Comparison of ENCODE assay signal across 11 cellular contexts in genomic region chr16:3872216-3872895, GRCh38. TPM values are rescaled to one million over a fixed set of nuclear protein-coding genes. Genes with fewer than 3 reads are reported as not detected.
A peak's percentile ranks its signal among the peaks of the same experiment; 100 is the strongest.
DNase-seq lines count a peak whose midpoint lies in the region; ATAC-seq and TF ChIP-seq lines count a peak whose summit lies in the region.
"Had no signal": no experiment of that assay in that cellular context is flagged by ENCODE, and none has a peak within 500 bp of the region (broad histone marks: within the 10 kb centered on the region; RNA-seq: fewer than 3 reads in every experiment).

No MANE protein-coding gene starts in this region.

- H4K20me1 ChIP-seq in BLaER1 (peaks cover 100% of the 10 kb centered on the region), PC-9 (ENCODE audit: insufficient read depth) (peaks cover 95% of the 10 kb centered on the region)

- BruUV-seq in PC-9 (replicated peaks; lab: Mats Ljungman, UMichigan), result no TSS peak

- H2AFZ ChIP-seq in PC-9, result no peak overlapping the region

- WGBS in gastroesophageal sphincter (ENCODE audit: low coverage in 1 of 2), 2 donors, result 38 to 40% methylated on average over 1 to 5 of the region's 12 CpGs
- 55 to 56% (median 56%) methylated on average over 12 of the region's 12 CpGs for WGBS in ovary, 3 donors

- POLR2A ChIA-PET in PC-9 (lab: Charles Lee; ENCODE audit: unreplicated experiment), result no interaction called here

- H3K9me3 ChIP-seq in BLaER1, result no peaks in the 10 kb centered on the region
- no peaks in the 10 kb centered on the region for H3K9me3 ChIP-seq in PC-9 (ENCODE audit: insufficient read depth, low read depth)
- no peaks in the 10 kb centered on the region for H3K9me3 ChIP-seq in gastroesophageal sphincter
- H3K9me3 ChIP-seq in ovary, result no peaks in the 10 kb centered on the region
- H3K9me3 ChIP-seq: body of pancreas, testis had no signal

- intact Hi-C loops in PC-9 (cut with micrococcal nuclease; ENCODE audit: unreplicated experiment), result no loop called here
- intact Hi-C loops in ovary (cut with DNase I), result loop anchor here in 1 of 4 donors (10.0 kb wide), 1 partner anchor 98 kb away; no protein-coding TSS in a partner anchor

- peaks cover 8% of the 10 kb centered on the region; the same call in 1 of the 2 replicates for H3K36me3 ChIP-seq in BLaER1
- H3K36me3 ChIP-seq in PC-9 (ENCODE audit: low read depth), result 0 out of 2 replicates have a peak, but pooled peaks cover under 1% of the 10 kb centered on the region
- no peaks in the 10 kb centered on the region for H3K36me3 ChIP-seq in gastroesophageal sphincter
- no peaks in the 10 kb centered on the region for H3K36me3 ChIP-seq in ovary

- H3K9ac ChIP-seq in BLaER1, result 0 out of 2 replicates have a peak overlapping the region, but pooled peaks have one; percentile 11

- TF ChIP-seq EP300 in gastroesophageal sphincter (IDR thresholded peaks at IDR 0.05), result no peak
- no peak for TF ChIP-seq EP300 in ovary (IDR thresholded peaks at IDR 0.05)

- ATAC-seq in gastroesophageal sphincter, result no peak
- ATAC-seq in HG03097 (IDR thresholded peaks at IDR 0.05; ENCODE audit: low FRiP score, unreplicated experiment), result no peak
- no peak for ATAC-seq in HG03025 (IDR thresholded peaks at IDR 0.05; ENCODE audit: low FRiP score, unreplicated experiment)
- ATAC-seq in GM19397 (IDR thresholded peaks at IDR 0.05; ENCODE audit: unreplicated experiment), result no peak
- ATAC-seq: body of pancreas had no signal

- H3K79me2 ChIP-seq in PC-9 (ENCODE audit: low read depth), result peaks cover 98% of the 10 kb centered on the region

- H3K4me2 ChIP-seq in BLaER1 (peak overlapping the region; percentile 82), PC-9 (peak overlapping the region; percentile 58; the same call in 1 of the 2 replicates)

- CTCF ChIA-PET in PC-9 (lab: Charles Lee), result interaction anchor here (0.6 kb wide), 2 partner anchors 32 to 359 kb away, joined by 3 to 19 read pairs; no protein-coding TSS in a partner anchor

- DNase-seq in PC-9, result no peak
- DNase-seq in ovary, result no peak
- no peak for DNase-seq in HPDE6-E6E7 (ENCODE audit: extremely low spot score)
- DNase-seq: body of pancreas, NCI-H2081, testis had no signal

- H3K9me2 ChIP-seq in PC-9 (ENCODE audit: insufficient read depth), result no peaks in the 10 kb centered on the region

- TF ChIP-seq CTCF in PC-9 (conservative IDR thresholded peaks at IDR 0.05) (no peak), gastroesophageal sphincter (IDR thresholded peaks at IDR 0.05) (no peak), ovary (IDR thresholded peaks at IDR 0.05) (no peak)

- H3F3A ChIP-seq in PC-9 (ENCODE audit: insufficient read depth, low read depth), result peaks cover 8% of the 10 kb centered on the region; the same call in 1 of the 2 replicates

- no peak overlapping the region for H3K4me3 ChIP-seq in BLaER1
- no peak overlapping the region for H3K4me3 ChIP-seq in PC-9
- peak overlapping the region in 1 of 2 donors; percentile 17 for H3K4me3 ChIP-seq in gastroesophageal sphincter
- peak overlapping the region; percentile 1 for H3K4me3 ChIP-seq in ovary
- H3K4me3 ChIP-seq: body of pancreas, testis had no signal

- peaks cover 91% of the 10 kb centered on the region for H3K4me1 ChIP-seq in BLaER1
- peaks cover 25% of the 10 kb centered on the region for H3K4me1 ChIP-seq in PC-9 (replicated peaks; ENCODE audit: insufficient read depth)
- peaks cover 33 to 98% (median 82%) of the 10 kb centered on the region in 3 donors for H3K4me1 ChIP-seq in gastroesophageal sphincter
- peaks cover 46% of the 10 kb centered on the region for H3K4me1 ChIP-seq in ovary (ENCODE audit: insufficient read depth)

- TF ChIP-seq POLR2A in gastroesophageal sphincter (IDR thresholded peaks at IDR 0.05) (no peak), ovary (IDR thresholded peaks at IDR 0.05) (no peak)

- no peak overlapping the region for H3K27ac ChIP-seq in BLaER1
- H3K27ac ChIP-seq in PC-9, result 0 out of 2 replicates have a peak overlapping the region, but pooled peaks have one; percentile 18
- peak overlapping the region in 3 of 4 donors; percentile 46 to 61 (median 51) for H3K27ac ChIP-seq in gastroesophageal sphincter
- no peak overlapping the region for H3K27ac ChIP-seq in ovary
- H3K27ac ChIP-seq: body of pancreas, testis had no signal

- H3K27me3 ChIP-seq in BLaER1 (no peaks in the 10 kb centered on the region), PC-9 (ENCODE audit: insufficient read depth, low read depth) (no peaks in the 10 kb centered on the region), gastroesophageal sphincter (no peaks in the 10 kb centered on the region), ovary (no peaks in the 10 kb centered on the region)
- H3K27me3 ChIP-seq: body of pancreas, testis had no signal

RNA-seq across cellular contexts. Expression of gene CREBBP, which starts 8.2 kb away (rescaled TPM):
- 70.5 and 74.9 TPM in 2 replicates for total RNA-seq in PC-9 (2021)
- total RNA-seq in gastroesophageal sphincter, result 100 to 1,000 TPM in 1 of 4 donors, 10 to 100 TPM in 3; 45.9 to 115 (median 61.7) TPM
- total RNA-seq in ovary, result 10 to 100 TPM; 50.3 to 94.5 (median 78.3) TPM
- 10 to 100 TPM; 35.6 to 81.5 TPM for polyA plus RNA-seq in ovary

Comparison
In these comparisons a context has a peak if more than half of its experiments do, and no peak if none do; other contexts are left out.
1. H3K27ac ChIP-seq: peak in PC-9 (single experiment) and gastroesophageal sphincter (3 of 4); none in BLaER1 (single experiment) and ovary (0 of 2).